ENCODE assay signal across 8 cellular contexts in genomic region chr1:38185913-38186312, GRCh38.
"Had no signal": no experiment of that assay in that cellular context is flagged by ENCODE, and none has a peak within 500 bp of the region (broad histone marks: within the 10 kb centered on the region; RNA-seq: fewer than 3 reads in every experiment).

No MANE protein-coding gene starts in this region.

- H3K4me2 ChIP-seq: KMS-11 had no signal

- H3K4me3 ChIP-seq: GM23248 had no signal

- FAIRE-seq: H54, HTR-8/SVneo had no signal

- DNase-seq: GM23248, GOT3, H9, HCEC 1CT, KBM-7 had no signal

- H3K27ac ChIP-seq: GM23248, KMS-11 had no signal

- H3K9ac ChIP-seq: GM23248, KMS-11 had no signal

- H2AFZ ChIP-seq: GM23248 had no signal
